ENCODE assay signal across 16 cellular contexts in the genomic region with DNA sequence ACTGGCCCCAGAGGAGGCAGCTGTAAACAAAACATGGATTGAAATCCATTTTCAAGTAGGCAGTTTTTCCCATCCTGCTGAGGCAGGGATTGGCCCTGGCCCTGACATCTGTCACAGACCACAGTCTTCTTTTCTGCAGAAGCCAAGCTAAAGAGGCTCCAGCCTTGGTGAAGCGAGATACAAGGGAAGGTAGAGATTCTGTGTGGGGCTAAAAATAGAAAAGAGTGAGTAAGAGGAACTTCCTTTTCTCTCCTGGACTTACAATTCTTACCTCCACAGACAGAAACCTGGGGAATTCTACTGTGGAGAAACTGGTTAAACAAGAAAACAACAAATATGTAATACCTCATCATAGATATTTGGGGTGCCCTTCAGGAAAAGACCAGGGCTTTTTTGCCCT.
DNase-seq lines count a peak whose midpoint lies in the region; ATAC-seq, FAIRE-seq and TF ChIP-seq lines count a peak whose summit lies in the region.
"Had no signal": no experiment of that assay in that cellular context is flagged by ENCODE, and none has a peak within 500 bp of the region (broad histone marks: within the 10 kb centered on the region; RNA-seq: fewer than 3 reads in every experiment).

No MANE protein-coding gene starts in this region.

- no peak overlapping the region for H3K14ac ChIP-seq in mesenchymal stem cell (ENCODE audit: low read length in 2 of 2)

- no peak overlapping the region for H3K4me3 Mint-ChIP-seq in astrocyte (ENCODE audit: unreplicated experiment)
- H3K4me3 Mint-ChIP-seq: CD8-positive, alpha-beta memory T cell had no signal

- no peaks in the 10 kb centered on the region for H3K9me3 ChIP-seq in A549
- no peaks in the 10 kb centered on the region for H3K9me3 ChIP-seq in astrocyte (ENCODE audit: insufficient read depth, low read depth, low read length)
- no peaks in the 10 kb centered on the region for H3K9me3 ChIP-seq in mesenchymal stem cell (ENCODE audit: control insufficient read depth, low read length)
- H3K9me3 ChIP-seq: BLaER1 had no signal

- H3K4me1 ChIP-seq in A549 (no peaks in the 10 kb centered on the region), astrocyte (ENCODE audit: insufficient read depth, low read length) (no peaks in the 10 kb centered on the region), mesenchymal stem cell (ENCODE audit: control insufficient read depth, insufficient read depth, low read depth, low read length) (peaks cover 1% of the 10 kb centered on the region)

- TF ChIP-seq CTCF in A549 (IDR thresholded peaks at IDR 0.05) (no peak), astrocyte (IDR thresholded peaks at IDR 0.05; ENCODE audit: insufficient read depth, low read depth, low read length) (no peak)

- H2BK15ac ChIP-seq in mesenchymal stem cell (ENCODE audit: low read depth, poor library complexity, severe bottlenecking), result no peak overlapping the region

- H4K20me1 ChIP-seq in astrocyte (ENCODE audit: insufficient read depth, low read length), result no peaks in the 10 kb centered on the region
- H4K20me1 ChIP-seq: BLaER1 had no signal

- WGBS in A549 (ENCODE audit: missing lambda C conversion rate), result 33% methylated on average over 1 of the region's 1 CpG
- no CpG with 5 or more reads among the region's 1 CpG for WGBS in mesenchymal stem cell

- no peaks in the 10 kb centered on the region for H3K27me3 ChIP-seq in astrocyte (ENCODE audit: insufficient read depth, low read length)
- no peaks in the 10 kb centered on the region for H3K27me3 ChIP-seq in mesenchymal stem cell (ENCODE audit: control insufficient read depth in 1 of 2, insufficient read depth in 1 of 2, low read length in 2 of 2)
- H3K27me3 ChIP-seq: BLaER1 had no signal

- peak overlapping the region; percentile 14 to 30; a peak in 1 of 6 replicates for H3K27ac ChIP-seq in A549
- H3K27ac ChIP-seq in astrocyte (ENCODE audit: low read depth, low read length), result no peak overlapping the region
- H3K27ac ChIP-seq in mesenchymal stem cell (ENCODE audit: low read length, poor library complexity, severe bottlenecking), result no peak overlapping the region
- H3K27ac ChIP-seq: BLaER1 had no signal

- H2BK120ac ChIP-seq in mesenchymal stem cell (ENCODE audit: low read depth, low read length), result no peak overlapping the region

- no peak overlapping the region for H2AK5ac ChIP-seq in mesenchymal stem cell (ENCODE audit: low read length, severe bottlenecking)

- no peaks in the 10 kb centered on the region for H3K9me3 Mint-ChIP-seq in astrocyte (ENCODE audit: unreplicated experiment)

- peaks cover 21% of the 10 kb centered on the region for H3K4me1 Mint-ChIP-seq in astrocyte (ENCODE audit: low read depth, unreplicated experiment)
- H3K4me1 Mint-ChIP-seq: CD8-positive, alpha-beta memory T cell had no signal

- FAIRE-seq in A549 (lab: Jason Lieb, UNC) (no peak), astrocyte (lab: Jason Lieb, UNC) (no peak)

- POLR2A ChIA-PET in A549 (lab: Yijun Ruan, JAX), result no interaction called here

- H3K79me2 ChIP-seq in astrocyte (ENCODE audit: insufficient read depth, low read length), result no peaks in the 10 kb centered on the region

- no peak overlapping the region for H4K8ac ChIP-seq in mesenchymal stem cell (ENCODE audit: low read length)

- no peak for TF ChIP-seq RAD21 in A549 (conservative IDR thresholded peaks at IDR 0.05 in 1 of 2, IDR thresholded peaks at IDR 0.05 in 1 of 2)

- DNase-seq in A549 (ENCODE audit: low read depth in 1 of 2, low spot score in 1 of 2) (no peak), HPDE6-E6E7 (ENCODE audit: extremely low spot score) (peak; percentile 1), astrocyte (ENCODE audit: low read depth) (no peak), mesenchymal stem cell (peak; percentile 34), NCI-H524 treated with DMSO at 0.1 percent for 48 hours (lab: John Stamatoyannopoulos, UW) (no peak), NCI-H345 (lab: John Stamatoyannopoulos, UW) (no peak), RPMI8226 (no peak)
- DNase-seq: CD8-positive, alpha-beta memory T cell; GOT3; KG1; MM.1S; NCI-H1417; NCI-H2029; NCI-H2227 treated with DMSO at 0.1 percent for 48 hours; NCI-H774 had no signal

- CTCF ChIA-PET in A549 (lab: Yijun Ruan, JAX), result no interaction called here

- H3K4me3 ChIP-seq in A549, result no peak overlapping the region
- H3K4me3 ChIP-seq in astrocyte (ENCODE audit: insufficient read depth, low read depth, low read length), result no peak overlapping the region
- H3K4me3 ChIP-seq in mesenchymal stem cell (ENCODE audit: insufficient read depth in 1 of 2, low read depth in 1 of 2, low read length in 2 of 2), result no peak overlapping the region
- H3K4me3 ChIP-seq: BLaER1 had no signal

- H3K36me3 ChIP-seq in astrocyte (ENCODE audit: insufficient read depth, low read length) (no peaks in the 10 kb centered on the region), mesenchymal stem cell (ENCODE audit: control insufficient read depth in 1 of 2, insufficient read depth in 2 of 2, low read depth in 1 of 2, low read length in 2 of 2) (no peaks in the 10 kb centered on the region)
- H3K36me3 ChIP-seq: BLaER1 had no signal

- H3K27me3 Mint-ChIP-seq in astrocyte (ENCODE audit: low read depth, unreplicated experiment), result no peaks in the 10 kb centered on the region
- H3K27me3 Mint-ChIP-seq: CD8-positive, alpha-beta memory T cell had no signal

- no peak for TF ChIP-seq POLR2A in A549 (IDR thresholded peaks at IDR 0.05; ENCODE audit: low read length)

- H3K4me2 ChIP-seq in A549 (no peak overlapping the region), astrocyte (ENCODE audit: low read length) (no peak overlapping the region), mesenchymal stem cell (ENCODE audit: low read length, poor library complexity, severe bottlenecking) (no peak overlapping the region)
- H3K4me2 ChIP-seq: BLaER1 had no signal

- H3K18ac ChIP-seq in mesenchymal stem cell (ENCODE audit: low read depth in 1 of 2, low read length in 2 of 2), result no peak overlapping the region

- H3K23ac ChIP-seq in mesenchymal stem cell (ENCODE audit: low read length in 2 of 2), result no peak overlapping the region

- H3K79me1 ChIP-seq in mesenchymal stem cell (replicated peaks; ENCODE audit: low read length, poor library complexity, severe bottlenecking), result no peaks in the 10 kb centered on the region

- no peak overlapping the region for H3K4ac ChIP-seq in mesenchymal stem cell (ENCODE audit: low read depth in 1 of 2, low read length in 2 of 2)

- no peak overlapping the region for H3K27ac Mint-ChIP-seq in astrocyte (ENCODE audit: unreplicated experiment)
- H3K27ac Mint-ChIP-seq: CD8-positive, alpha-beta memory T cell had no signal

- H2BK12ac ChIP-seq in mesenchymal stem cell (ENCODE audit: low read length in 2 of 2), result no peak overlapping the region

- no peaks in the 10 kb centered on the region for H3K36me3 Mint-ChIP-seq in astrocyte (ENCODE audit: low read depth, unreplicated experiment)

- ATAC-seq in A549, result no peak

- H3K9ac ChIP-seq in astrocyte (ENCODE audit: low read length) (no peak overlapping the region), mesenchymal stem cell (ENCODE audit: low read length) (no peak overlapping the region)
- H3K9ac ChIP-seq: BLaER1 had no signal

- no peak overlapping the region for H2BK5ac ChIP-seq in mesenchymal stem cell (ENCODE audit: low read depth, low read length, poor library complexity, severe bottlenecking)

- no peak overlapping the region for H4K91ac ChIP-seq in mesenchymal stem cell (ENCODE audit: low read length)

- TF ChIP-seq EP300 in A549 (IDR thresholded peaks at IDR 0.05), result no peak

- H2AFZ ChIP-seq in astrocyte (ENCODE audit: low read depth, low read length), result peak overlapping the region; percentile 10
- H2AFZ ChIP-seq in mesenchymal stem cell (ENCODE audit: low read depth, low read length), result peak overlapping the region; percentile 29

TF ChIP-seq in A549, 52 proteins besides CTCF, POLR2A, EP300 and RAD21:
- TF ChIP-seq JUN (IDR thresholded peaks at IDR 0.05), result no peak
TF ChIP-seq in A549: peak in this region for 0.

Comparison
In these comparisons a context has a peak if more than half of its experiments do, and no peak if none do; other contexts are left out.
1. DNase-seq: peak in HPDE6-E6E7 (single experiment) and mesenchymal stem cell (single experiment); none in A549 (0 of 2), astrocyte (single experiment), NCI-H524 treated with DMSO at 0.1 percent for 48 hours (single experiment), NCI-H345 (single experiment) and RPMI8226 (single experiment).
2. H3K27ac ChIP-seq: peak in A549 (2 of 2); none in astrocyte (single experiment) and mesenchymal stem cell (single experiment).